In the genomic region with DNA sequence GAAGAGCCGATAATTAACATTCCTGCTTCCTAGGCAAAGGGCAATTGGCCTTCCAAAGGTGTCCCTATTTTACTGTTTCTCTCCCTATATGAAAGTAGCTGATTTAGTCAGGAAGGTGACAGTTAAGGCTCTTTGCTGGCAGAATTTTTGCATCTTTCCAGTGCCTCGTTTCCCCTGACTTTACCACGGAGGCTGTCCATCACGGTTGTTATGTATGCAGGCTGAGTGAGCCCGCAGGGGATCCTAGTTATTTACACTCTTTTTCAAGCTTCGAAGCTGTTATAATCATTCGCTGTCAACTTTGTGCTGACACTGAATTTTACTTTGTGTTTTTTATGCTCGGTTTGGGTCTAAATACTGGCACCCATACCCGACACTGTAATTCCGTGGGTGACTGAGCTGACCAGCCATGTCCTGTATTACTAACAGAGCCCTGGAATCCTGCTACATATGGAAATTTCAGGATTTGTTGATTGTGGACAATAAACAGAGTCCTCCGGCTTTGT, we compare ENCODE assay signal across 3 cellular contexts.
TF ChIP-seq lines count a peak whose summit lies in the region.

No MANE protein-coding gene starts in this region.

TF ChIP-seq in HepG2, 621 proteins besides CTCF, POLR2A, EP300 and RAD21:
- TF ChIP-seq, protein P1, sequence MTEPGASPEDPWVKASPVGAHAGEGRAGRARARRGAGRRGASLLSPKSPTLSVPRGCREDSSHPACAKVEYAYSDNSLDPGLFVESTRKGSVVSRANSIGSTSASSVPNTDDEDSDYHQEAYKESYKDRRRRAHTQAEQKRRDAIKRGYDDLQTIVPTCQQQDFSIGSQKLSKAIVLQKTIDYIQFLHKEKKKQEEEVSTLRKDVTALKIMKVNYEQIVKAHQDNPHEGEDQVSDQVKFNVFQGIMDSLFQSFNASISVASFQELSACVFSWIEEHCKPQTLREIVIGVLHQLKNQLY (CRISPR knock-in tag; IDR thresholded peaks at IDR 0.05): no peak
- TF ChIP-seq MAFF (IDR thresholded peaks at IDR 0.05; ENCODE audit: low read depth, low read length) (peak; percentile 66), ZNF781 (CRISPR knock-in tag; IDR thresholded peaks at IDR 0.05; ENCODE audit: borderline replicate concordance, not compliant biosample characterization) (no peak), MAFK (conservative IDR thresholded peaks at IDR 0.05 in 1 of 2, IDR thresholded peaks at IDR 0.05 in 1 of 2; ENCODE audit: low read length in 2 of 2) (peak; percentile 62 to 83; a peak in 3 of 4 replicates), ZNF326 (CRISPR knock-in tag; IDR thresholded peaks at IDR 0.05; ENCODE audit: borderline replicate concordance) (no peak)

TF ChIP-seq in H1, 55 proteins besides CTCF, POLR2A, EP300 and RAD21:
- TF ChIP-seq SP4 (IDR thresholded peaks at IDR 0.05; ENCODE audit: low read length): no peak
- no peak for TF ChIP-seq ZNF274 (IDR thresholded peaks at IDR 0.05; ENCODE audit: borderline replicate concordance, extremely low read depth, low read length)
- TF ChIP-seq CEBPB (IDR thresholded peaks at IDR 0.05; ENCODE audit: low read depth, low read length): no peak
TF ChIP-seq in H1: peak in this region for 0.

TF ChIP-seq in neural cell, 6 proteins besides CTCF, POLR2A, EP300 and RAD21:
- TF ChIP-seq POLR2AphosphoS5 (IDR thresholded peaks at IDR 0.05) (peak; percentile 15), SMC3 (conservative IDR thresholded peaks at IDR 0.05; ENCODE audit: poor library complexity) (no peak)
TF ChIP-seq in neural cell: peak in this region for 1.
